In genomic region chr11:86902345-86902744, GRCh38 we compare ENCODE assay signal across 15 cellular contexts.
"Had no signal": no experiment of that assay in that cellular context is flagged by ENCODE, and none has a peak within 500 bp of the region (broad histone marks: within the 10 kb centered on the region; RNA-seq: fewer than 3 reads in every experiment).

No MANE protein-coding gene starts in this region.

- ATAC-seq: foreskin keratinocyte, gastroesophageal sphincter, heart left ventricle, left cardiac atrium, left lung, left ventricle myocardium superior, lower lobe of right lung, mucosa of descending colon had no signal

- H3K4me3 Mint-ChIP-seq: naive B cell had no signal

- H3K4me1 Mint-ChIP-seq: naive B cell had no signal

- DNase-seq: dermis blood vessel endothelial cell; dorsolateral prefrontal cortex; effector CD4-positive, alpha-beta T cell; effector memory CD4-positive, alpha-beta T cell; foreskin keratinocyte; heart left ventricle; hippocampal formation; left cardiac atrium; left lung; left ventricle myocardium superior; lower lobe of right lung; mesenchymal stem cell; mucosa of descending colon; naive B cell had no signal

- H3K36me3 Mint-ChIP-seq: naive B cell had no signal
